9 cellular contexts compared by ENCODE assay signal in the genomic region with DNA sequence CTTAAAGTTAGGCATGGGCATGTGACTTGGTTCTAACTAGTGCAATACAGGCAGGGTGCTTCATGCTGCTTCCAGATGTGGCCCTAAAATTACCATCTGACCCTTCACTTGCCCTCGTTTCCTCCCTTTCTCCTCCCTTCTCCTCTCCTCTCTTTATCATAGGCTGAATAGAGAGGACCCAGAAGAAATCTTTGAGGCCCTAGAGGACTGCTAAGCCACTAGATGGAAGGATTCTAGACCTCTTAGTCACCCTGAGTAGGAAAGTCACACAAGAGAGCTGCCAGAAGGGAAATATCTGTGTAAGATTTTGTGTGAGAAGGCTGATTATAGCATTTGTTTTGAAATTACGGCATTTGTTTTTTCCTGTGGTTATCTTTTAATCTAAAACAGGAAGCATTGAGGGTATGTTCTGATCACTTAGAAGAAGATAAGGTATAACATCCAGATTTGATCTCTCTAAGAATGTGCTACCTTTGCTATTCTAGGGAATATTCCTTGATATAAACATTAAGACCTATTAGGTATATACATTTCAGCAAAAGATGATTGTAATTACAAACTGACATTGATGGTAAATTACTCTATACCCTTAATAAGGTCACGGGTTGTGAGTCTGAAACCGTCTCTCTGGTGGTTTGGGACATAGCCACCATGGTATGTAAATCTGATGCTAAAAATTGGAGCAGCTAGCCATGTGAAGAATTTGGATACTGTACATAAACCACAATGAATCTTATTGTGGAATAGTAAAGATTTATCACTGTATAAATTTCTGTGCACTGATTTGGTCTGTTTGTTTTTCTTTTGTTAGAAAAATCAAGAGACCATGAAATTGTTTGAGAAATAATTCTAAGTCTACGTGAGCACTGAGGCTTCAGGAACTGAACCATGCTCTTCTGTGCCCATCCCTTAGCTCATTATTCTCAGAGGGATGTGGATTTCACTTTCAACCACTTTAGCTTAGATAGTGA.
DNase-seq lines count a peak whose midpoint lies in the region; ATAC-seq and TF ChIP-seq lines count a peak whose summit lies in the region.
"Had no signal": no experiment of that assay in that cellular context is flagged by ENCODE, and none has a peak within 500 bp of the region (broad histone marks: within the 10 kb centered on the region; RNA-seq: fewer than 3 reads in every experiment).

No MANE protein-coding gene starts in this region.

- H3K4me3 ChIP-seq in AG09309 (ENCODE audit: control insufficient read depth, low read depth, low read length) (no peak overlapping the region), Peyer's patch (no peak overlapping the region), uterus (no peak overlapping the region)
- H3K4me3 ChIP-seq: ascending aorta had no signal

- H3K4me1 ChIP-seq in Peyer's patch, result no peaks in the 10 kb centered on the region
- H3K4me1 ChIP-seq in uterus, result no peaks in the 10 kb centered on the region
- H3K4me1 ChIP-seq: ascending aorta had no signal

- peak; percentile 61 for DNase-seq in AG09309 (ENCODE audit: low read depth)
- peak; percentile 57 for DNase-seq in NCI-H69 (lab: John Stamatoyannopoulos, UW)
- DNase-seq in fibroblast of the conjunctiva (ENCODE audit: low read depth), result peak; percentile 49
- no peak for DNase-seq in Peyer's patch
- no peak for DNase-seq in uterus
- DNase-seq in activated CD4-positive, CD25-positive, alpha-beta regulatory T cell treated with anti-CD3 and anti-CD28 coated beads, Interleukin-2, amount 50 U/mL, for 72 hours, result no peak

- H3K9me3 ChIP-seq in Peyer's patch, result no peaks in the 10 kb centered on the region
- no peaks in the 10 kb centered on the region for H3K9me3 ChIP-seq in uterus
- H3K9me3 ChIP-seq: ascending aorta had no signal

- no peak overlapping the region for H3K27ac ChIP-seq in Peyer's patch
- H3K27ac ChIP-seq in uterus, result no peak overlapping the region
- H3K27ac ChIP-seq: ascending aorta had no signal

- H3K27me3 ChIP-seq in Peyer's patch (no peaks in the 10 kb centered on the region), uterus (no peaks in the 10 kb centered on the region)
- H3K27me3 ChIP-seq: ascending aorta had no signal

- no peak for TF ChIP-seq CTCF in AG09309 (IDR thresholded peaks at IDR 0.05; ENCODE audit: control insufficient read depth, insufficient read depth, low read depth, low read length, missing control alignments)
- TF ChIP-seq CTCF in Peyer's patch (IDR thresholded peaks at IDR 0.05), result no peak
- TF ChIP-seq CTCF in uterus (IDR thresholded peaks at IDR 0.05), result no peak

- intact Hi-C loops in uterus (cut with DNase I; ENCODE audit: low total_unique reads), result no loop called here

- ATAC-seq in GM19351 (IDR thresholded peaks at IDR 0.05; ENCODE audit: unreplicated experiment) (peak; percentile 42), GM19328 (IDR thresholded peaks at IDR 0.05; ENCODE audit: unreplicated experiment) (no peak)

- H3K36me3 ChIP-seq in Peyer's patch (no peaks in the 10 kb centered on the region), uterus (no peaks in the 10 kb centered on the region)
- H3K36me3 ChIP-seq: ascending aorta had no signal

- TF ChIP-seq POLR2A in Peyer's patch (IDR thresholded peaks at IDR 0.05), result no peak
- no peak for TF ChIP-seq POLR2A in uterus (IDR thresholded peaks at IDR 0.05)

Comparison
In these comparisons a context has a peak if more than half of its experiments do, and no peak if none do; other contexts are left out.
1. DNase-seq: peak in AG09309 (single experiment), NCI-H69 (single experiment) and fibroblast of the conjunctiva (single experiment); none in Peyer's patch (0 of 3), uterus (0 of 2) and activated CD4-positive, CD25-positive, alpha-beta regulatory T cell treated with anti-CD3 and anti-CD28 coated beads, Interleukin-2, amount 50 U/mL, for 72 hours (single experiment).